In genomic region chr9:7879551-7880245, GRCh38 we compare ENCODE assay signal across 12 cellular contexts.
DNase-seq lines count a peak whose midpoint lies in the region; ATAC-seq and TF ChIP-seq lines count a peak whose summit lies in the region.
"Had no signal": no experiment of that assay in that cellular context is flagged by ENCODE, and none has a peak within 500 bp of the region (broad histone marks: within the 10 kb centered on the region; RNA-seq: fewer than 3 reads in every experiment).

No MANE protein-coding gene starts in this region.

- H3K4me3 Mint-ChIP-seq in activated T-helper 17 cell treated with anti-CD3 and anti-CD28 coated beads, Interleukin-2, amount 50 U/mL, for 72 hours = peak overlapping the region; percentile 9

- TF ChIP-seq CTCF in GM13976 (IDR thresholded peaks at IDR 0.05; ENCODE audit: borderline replicate concordance, control extremely low read depth, extremely low read depth, insufficient read depth, missing control alignments) (no peak), RWPE1 (conservative IDR thresholded peaks at IDR 0.05; ENCODE audit: low read depth) (no peak)

- H3K9me3 Mint-ChIP-seq in activated T-helper 17 cell treated with anti-CD3 and anti-CD28 coated beads, Interleukin-2, amount 50 U/mL, for 72 hours = peaks cover 16% of the 10 kb centered on the region

- CTCF ChIA-PET in RWPE1 (lab: Yijun Ruan, JAX) = no interaction called here

- in situ Hi-C loops in GM13976 (cut with MboI; ENCODE audit: low sequenced_read_pairs, unreplicated experiment) = no loop called here

- H3K4me1 Mint-ChIP-seq in activated T-helper 17 cell treated with anti-CD3 and anti-CD28 coated beads, Interleukin-2, amount 50 U/mL, for 72 hours = peaks cover 5% of the 10 kb centered on the region

- DNase-seq in ELF-1 (ENCODE audit: low read depth, low spot score) (peak; percentile 87), NCI-H2171 (lab: John Stamatoyannopoulos, UW) (peak; percentile 32), retina (peak; percentile 39), NCI-H345 treated with DMSO at 0.1 percent for 48 hours (lab: John Stamatoyannopoulos, UW; ENCODE audit: unreplicated experiment) (no peak), GM13976 (ENCODE audit: low spot score) (no peak), RWPE1 (ENCODE audit: low spot score) (no peak)
- DNase-seq: activated effector memory CD4-positive, alpha-beta T cell treated with Interleukin-2 at 50 U/mL for 16 hours; GM23248; NCI-H2107; ovary had no signal

- H3K27me3 Mint-ChIP-seq in activated T-helper 17 cell treated with anti-CD3 and anti-CD28 coated beads, Interleukin-2, amount 50 U/mL, for 72 hours = peaks cover 9% of the 10 kb centered on the region

- no peaks in the 10 kb centered on the region for H3K36me3 Mint-ChIP-seq in activated T-helper 17 cell treated with anti-CD3 and anti-CD28 coated beads, Interleukin-2, amount 50 U/mL, for 72 hours (ENCODE audit: low read depth)

- peak; percentile 98 for ATAC-seq in activated T-helper 17 cell treated with anti-CD3 and anti-CD28 coated beads, Interleukin-2, amount 50 U/mL, for 72 hours (replicated peaks)
- ATAC-seq in GM19328 (IDR thresholded peaks at IDR 0.05; ENCODE audit: unreplicated experiment) = no peak

- H3K27ac Mint-ChIP-seq in activated T-helper 17 cell treated with anti-CD3 and anti-CD28 coated beads, Interleukin-2, amount 50 U/mL, for 72 hours = no peak overlapping the region

- POLR2A ChIA-PET in RWPE1 (lab: Yijun Ruan, JAX; ENCODE audit: low non-redundant PET) = no interaction called here

- no peak overlapping the region for H3K27ac ChIP-seq in RWPE1
- H3K27ac ChIP-seq: GM23248, ovary had no signal

Comparison
In these comparisons a context has a peak if more than half of its experiments do, and no peak if none do; other contexts are left out.
1. DNase-seq: peak in ELF-1 (single experiment), NCI-H2171 (single experiment) and retina (single experiment); none in NCI-H345 treated with DMSO at 0.1 percent for 48 hours (single experiment), GM13976 (single experiment) and RWPE1 (single experiment).